Comparison of ENCODE assay signal across 28 cellular contexts in genomic region chr1:101080859-101081258, GRCh38. TPM values are rescaled to one million over a fixed set of nuclear protein-coding genes. Genes with fewer than 3 reads are reported as not detected.
DNase-seq lines count a peak whose midpoint lies in the region; ATAC-seq and TF ChIP-seq lines count a peak whose summit lies in the region.
"Had no signal": no experiment of that assay in that cellular context is flagged by ENCODE, and none has a peak within 500 bp of the region (broad histone marks: within the 10 kb centered on the region; RNA-seq: fewer than 3 reads in every experiment).

No MANE protein-coding gene starts in this region.

- peak overlapping the region; percentile 76 for H3K27ac Mint-ChIP-seq in activated CD4-positive, alpha-beta T cell treated with anti-CD3 and anti-CD28 coated beads, Interleukin-2, amount 10 ng/mL, durations not matched to agents 24 days and 14 days
- H3K27ac Mint-ChIP-seq in activated CD4-positive, alpha-beta T cell treated with anti-CD3 and anti-CD28 coated beads for 36 hours: no peak overlapping the region
- H3K27ac Mint-ChIP-seq in CD4-positive, alpha-beta T cell: peak overlapping the region; percentile 89
- H3K27ac Mint-ChIP-seq in activated T-helper 1 cell treated with anti-CD3 and anti-CD28 coated beads, Interleukin-12 subunit alpha, Interleukin-12 subunit beta, Interleukin-2, Interleukin-4 antibody, amounts not matched to agents 30 ng/mL and 10 ng/mL and 1 ng/mL, durations not matched to agents 14 hours and 24 hours and 36 hours: no peak overlapping the region
- H3K27ac Mint-ChIP-seq in natural killer cell: peak overlapping the region; percentile 90 to 91

- POLR2A ChIA-PET in activated CD4-positive, alpha-beta T cell treated with anti-CD3 and anti-CD28 coated beads for 36 hours (lab: Charles Lee): no interaction called here
- POLR2A ChIA-PET in CD4-positive, alpha-beta T cell (lab: Charles Lee): interaction anchor here (1.0 to 1.3 kb wide), 2 partner anchors 78 to 138 kb away, joined by 4 read pairs; no protein-coding TSS in a partner anchor

- no peaks in the 10 kb centered on the region for H3K79me2 ChIP-seq in hepatocyte

- H3K9me3 Mint-ChIP-seq in activated CD4-positive, alpha-beta T cell treated with anti-CD3 and anti-CD28 coated beads, Interleukin-2, amount 10 ng/mL, durations not matched to agents 24 days and 14 days: peaks cover 31% of the 10 kb centered on the region
- peaks cover 8% of the 10 kb centered on the region for H3K9me3 Mint-ChIP-seq in activated CD4-positive, alpha-beta T cell treated with anti-CD3 and anti-CD28 coated beads for 36 hours (ENCODE audit: low read depth)
- peaks cover 4% of the 10 kb centered on the region for H3K9me3 Mint-ChIP-seq in CD4-positive, alpha-beta T cell
- peaks cover 30% of the 10 kb centered on the region for H3K9me3 Mint-ChIP-seq in activated T-helper 1 cell treated with anti-CD3 and anti-CD28 coated beads, Interleukin-12 subunit alpha, Interleukin-12 subunit beta, Interleukin-2, Interleukin-4 antibody, amounts not matched to agents 30 ng/mL and 10 ng/mL and 1 ng/mL, durations not matched to agents 14 hours and 24 hours and 36 hours
- no peaks in the 10 kb centered on the region for H3K9me3 Mint-ChIP-seq in natural killer cell

- H3K27me3 Mint-ChIP-seq in activated CD4-positive, alpha-beta T cell treated with anti-CD3 and anti-CD28 coated beads, Interleukin-2, amount 10 ng/mL, durations not matched to agents 24 days and 14 days: no peaks in the 10 kb centered on the region
- H3K27me3 Mint-ChIP-seq in activated CD4-positive, alpha-beta T cell treated with anti-CD3 and anti-CD28 coated beads for 36 hours: no peaks in the 10 kb centered on the region
- no peaks in the 10 kb centered on the region for H3K27me3 Mint-ChIP-seq in CD4-positive, alpha-beta T cell
- H3K27me3 Mint-ChIP-seq in activated T-helper 1 cell treated with anti-CD3 and anti-CD28 coated beads, Interleukin-12 subunit alpha, Interleukin-12 subunit beta, Interleukin-2, Interleukin-4 antibody, amounts not matched to agents 30 ng/mL and 10 ng/mL and 1 ng/mL, durations not matched to agents 14 hours and 24 hours and 36 hours (ENCODE audit: insufficient read depth): no peaks in the 10 kb centered on the region
- no peaks in the 10 kb centered on the region for H3K27me3 Mint-ChIP-seq in natural killer cell (ENCODE audit: low read depth in 2 of 2)

- no peak for TF ChIP-seq CTCF in CD4-positive, alpha-beta T cell (IDR thresholded peaks at IDR 0.05)
- TF ChIP-seq CTCF in natural killer cell (IDR thresholded peaks at IDR 0.05) (no peak), hepatocyte (IDR thresholded peaks at IDR 0.05; ENCODE audit: poor library complexity) (no peak)

- no peak overlapping the region for H3K4me2 ChIP-seq in hepatocyte
- H3K4me2 ChIP-seq: SK-N-SH had no signal

- intact Hi-C loops in activated CD4-positive, alpha-beta T cell treated with anti-CD3 and anti-CD28 coated beads, Interleukin-2, amount 10 ng/mL, durations not matched to agents 24 days and 14 days (cut with micrococcal nuclease): loop anchor here (1.0 to 10.0 kb wide), 6 partner anchors 32 to 294 kb away; partner anchors contain the start of gene DPH5
- intact Hi-C loops in activated CD4-positive, alpha-beta T cell treated with anti-CD3 and anti-CD28 coated beads for 36 hours (cut with DNase I, micrococcal nuclease): no loop called here
- intact Hi-C loops in CD4-positive, alpha-beta T cell (cut with DNase I, micrococcal nuclease): no loop called here
- intact Hi-C loops in activated T-helper 1 cell treated with anti-CD3 and anti-CD28 coated beads, Interleukin-12 subunit alpha, Interleukin-12 subunit beta, Interleukin-2, Interleukin-4 antibody, amounts not matched to agents 30 ng/mL and 10 ng/mL and 1 ng/mL, durations not matched to agents 14 hours and 24 hours and 36 hours (cut with micrococcal nuclease): loop anchor here (1.0 to 5.0 kb wide), 6 partner anchors 14 to 210 kb away; no protein-coding TSS in a partner anchor
- intact Hi-C loops in natural killer cell (cut with micrococcal nuclease): loop anchor here (5.0 kb wide), 1 partner anchor 36 kb away; no protein-coding TSS in a partner anchor

- H3K27ac ChIP-seq in CD4-positive, alpha-beta T cell (ENCODE audit: low read depth, low read length): no peak overlapping the region
- H3K27ac ChIP-seq in hepatocyte: no peak overlapping the region
- H3K27ac ChIP-seq: breast epithelium, colonic mucosa, epithelial cell of prostate, ovary, suprapubic skin, upper lobe of left lung had no signal

- DNase-seq in activated CD4-positive, alpha-beta T cell treated with anti-CD3 and anti-CD28 coated beads, Interleukin-2, amount 10 ng/mL, durations not matched to agents 24 days and 14 days: no peak
- no peak for DNase-seq in activated CD4-positive, alpha-beta T cell treated with anti-CD3 and anti-CD28 coated beads for 36 hours
- DNase-seq in CD4-positive, alpha-beta T cell: no peak
- no peak for DNase-seq in activated T-helper 1 cell treated with anti-CD3 and anti-CD28 coated beads, Interleukin-12 subunit alpha, Interleukin-12 subunit beta, Interleukin-2, Interleukin-4 antibody, amounts not matched to agents 30 ng/mL and 10 ng/mL and 1 ng/mL, durations not matched to agents 14 hours and 24 hours and 36 hours (ENCODE audit: low spot score)
- DNase-seq in natural killer cell: no peak
- no peak for DNase-seq in hepatocyte (ENCODE audit: low spot score)
- no peak for DNase-seq in COR-L47 (lab: John Stamatoyannopoulos, UW)
- DNase-seq: activated CD4-positive, alpha-beta T cell treated with anti-CD3 and anti-CD28 coated beads for 1 hour; activated naive CD4-positive, alpha-beta T cell; Caco-2; colonic mucosa; DMS79; HCEC 1CT; Karpas-422; left cardiac atrium; NCI-H1417 treated with DMSO at 0.1 percent for 48 hours; NCI-H2081 treated with DMSO at 0.1 percent for 48 hours; NCI-H2227 treated with DMSO at 0.1 percent for 48 hours; NCI-H526; ovary; SK-N-SH; upper lobe of left lung had no signal

- H3K36me3 Mint-ChIP-seq in activated CD4-positive, alpha-beta T cell treated with anti-CD3 and anti-CD28 coated beads, Interleukin-2, amount 10 ng/mL, durations not matched to agents 24 days and 14 days (ENCODE audit: low read depth): peaks cover 64% of the 10 kb centered on the region
- H3K36me3 Mint-ChIP-seq in activated CD4-positive, alpha-beta T cell treated with anti-CD3 and anti-CD28 coated beads for 36 hours (ENCODE audit: low read depth): peaks cover 48% of the 10 kb centered on the region
- peaks cover 38% of the 10 kb centered on the region for H3K36me3 Mint-ChIP-seq in CD4-positive, alpha-beta T cell (ENCODE audit: low read depth)
- peaks cover 60% of the 10 kb centered on the region for H3K36me3 Mint-ChIP-seq in activated T-helper 1 cell treated with anti-CD3 and anti-CD28 coated beads, Interleukin-12 subunit alpha, Interleukin-12 subunit beta, Interleukin-2, Interleukin-4 antibody, amounts not matched to agents 30 ng/mL and 10 ng/mL and 1 ng/mL, durations not matched to agents 14 hours and 24 hours and 36 hours (ENCODE audit: low read depth)
- no peaks in the 10 kb centered on the region for H3K36me3 Mint-ChIP-seq in natural killer cell

- CTCF ChIA-PET in activated CD4-positive, alpha-beta T cell treated with anti-CD3 and anti-CD28 coated beads for 36 hours (lab: Charles Lee): interaction anchor here (1.0 kb wide), 1 partner anchor 29 kb away, joined by 3 read pairs; no protein-coding TSS in a partner anchor
- CTCF ChIA-PET in CD4-positive, alpha-beta T cell (lab: Charles Lee): interaction anchor here (1.3 kb wide), 1 partner anchor 228 kb away, joined by 4 read pairs; no protein-coding TSS in a partner anchor

- H3K27me3 ChIP-seq in CD4-positive, alpha-beta T cell (ENCODE audit: control insufficient read depth, insufficient read depth, low read length): no peaks in the 10 kb centered on the region
- H3K27me3 ChIP-seq in hepatocyte: no peaks in the 10 kb centered on the region
- H3K27me3 ChIP-seq: breast epithelium, colonic mucosa, ovary, suprapubic skin, upper lobe of left lung had no signal

- H3K4me1 ChIP-seq in hepatocyte (ENCODE audit: insufficient read depth): no peaks in the 10 kb centered on the region
- H3K4me1 ChIP-seq: breast epithelium, Caco-2, colonic mucosa, suprapubic skin, upper lobe of left lung had no signal

- H4K20me1 ChIP-seq in hepatocyte (ENCODE audit: insufficient read depth, poor library complexity, severe bottlenecking): no peaks in the 10 kb centered on the region

- no peak for ATAC-seq in activated CD4-positive, alpha-beta T cell treated with anti-CD3 and anti-CD28 coated beads for 36 hours
- ATAC-seq in CD4-positive, alpha-beta T cell (ENCODE audit: poor library complexity): no peak
- no peak for ATAC-seq in natural killer cell
- ATAC-seq in GM21515 (IDR thresholded peaks at IDR 0.05; ENCODE audit: unreplicated experiment): no peak
- ATAC-seq: left cardiac atrium had no signal

- H3K4me3 Mint-ChIP-seq in activated CD4-positive, alpha-beta T cell treated with anti-CD3 and anti-CD28 coated beads, Interleukin-2, amount 10 ng/mL, durations not matched to agents 24 days and 14 days: no peak overlapping the region
- no peak overlapping the region for H3K4me3 Mint-ChIP-seq in activated CD4-positive, alpha-beta T cell treated with anti-CD3 and anti-CD28 coated beads for 36 hours
- no peak overlapping the region for H3K4me3 Mint-ChIP-seq in CD4-positive, alpha-beta T cell
- H3K4me3 Mint-ChIP-seq in activated T-helper 1 cell treated with anti-CD3 and anti-CD28 coated beads, Interleukin-12 subunit alpha, Interleukin-12 subunit beta, Interleukin-2, Interleukin-4 antibody, amounts not matched to agents 30 ng/mL and 10 ng/mL and 1 ng/mL, durations not matched to agents 14 hours and 24 hours and 36 hours: peak overlapping the region; percentile 38
- H3K4me3 Mint-ChIP-seq in natural killer cell: peak overlapping the region; percentile 81

- H3K4me1 Mint-ChIP-seq in activated CD4-positive, alpha-beta T cell treated with anti-CD3 and anti-CD28 coated beads, Interleukin-2, amount 10 ng/mL, durations not matched to agents 24 days and 14 days: peaks cover 38% of the 10 kb centered on the region
- peaks cover 37% of the 10 kb centered on the region for H3K4me1 Mint-ChIP-seq in activated CD4-positive, alpha-beta T cell treated with anti-CD3 and anti-CD28 coated beads for 36 hours
- peaks cover 62% of the 10 kb centered on the region for H3K4me1 Mint-ChIP-seq in CD4-positive, alpha-beta T cell (ENCODE audit: low read depth)
- H3K4me1 Mint-ChIP-seq in activated T-helper 1 cell treated with anti-CD3 and anti-CD28 coated beads, Interleukin-12 subunit alpha, Interleukin-12 subunit beta, Interleukin-2, Interleukin-4 antibody, amounts not matched to agents 30 ng/mL and 10 ng/mL and 1 ng/mL, durations not matched to agents 14 hours and 24 hours and 36 hours (ENCODE audit: low read depth): peaks cover 57% of the 10 kb centered on the region
- peaks cover 32 to 38% of the 10 kb centered on the region in 2 donors for H3K4me1 Mint-ChIP-seq in natural killer cell

- H3K4me3 ChIP-seq in hepatocyte: no peak overlapping the region
- H3K4me3 ChIP-seq: breast epithelium, colonic mucosa, lung, mucosa of descending colon, ovary, suprapubic skin, upper lobe of left lung had no signal

- H3K9me3 ChIP-seq in CD4-positive, alpha-beta T cell (ENCODE audit: control insufficient read depth, low read length): no peaks in the 10 kb centered on the region
- H3K9me3 ChIP-seq in hepatocyte (ENCODE audit: low read depth): no peaks in the 10 kb centered on the region
- H3K9me3 ChIP-seq: breast epithelium, Caco-2, colonic mucosa, mucosa of descending colon, ovary, SK-N-SH, suprapubic skin, upper lobe of left lung had no signal

- 91% methylated on average over 3 of the region's 3 CpGs for WGBS in hepatocyte (ENCODE audit: low lambda C conversion rate, missing lambda C conversion rate)

- H3K9me2 ChIP-seq in hepatocyte (replicated peaks; ENCODE audit: insufficient read depth): no peaks in the 10 kb centered on the region
- H3K9me2 ChIP-seq: SK-N-SH had no signal

- H3K36me3 ChIP-seq in hepatocyte (replicated peaks; ENCODE audit: insufficient read depth, low read depth): no peaks in the 10 kb centered on the region
- H3K36me3 ChIP-seq: colonic mucosa, ovary, suprapubic skin, upper lobe of left lung had no signal

- no peak overlapping the region for H2AFZ ChIP-seq in hepatocyte

RNA-seq across cellular contexts. Expression of gene DPH5, which starts 55.3 kb away (rescaled TPM):
- 37.5 and 41.0 TPM in 2 replicates for total RNA-seq in activated CD4-positive, alpha-beta T cell treated with anti-CD3 and anti-CD28 coated beads, Interleukin-2, amount 10 ng/mL, durations not matched to agents 24 days and 14 days
- total RNA-seq in activated CD4-positive, alpha-beta T cell treated with anti-CD3 and anti-CD28 coated beads for 36 hours: 10 to 100 TPM; 48.4 to 59.6 TPM
- total RNA-seq in CD4-positive, alpha-beta T cell: 10 to 100 TPM; 31.3 to 35.4 TPM
- total RNA-seq in activated T-helper 1 cell treated with anti-CD3 and anti-CD28 coated beads, Interleukin-12 subunit alpha, Interleukin-12 subunit beta, Interleukin-2, Interleukin-4 antibody, amounts not matched to agents 30 ng/mL and 10 ng/mL and 1 ng/mL, durations not matched to agents 14 hours and 24 hours and 36 hours: 31.7 and 32.2 TPM in 2 replicates
- 10 to 100 TPM; 17.1 to 22.9 (median 19.9) TPM for total RNA-seq in natural killer cell
- total RNA-seq in hepatocyte: 35.7 and 42.4 TPM in 2 replicates
- polyA plus RNA-seq in hepatocyte: 12.6 and 19.8 TPM in 2 replicates

Comparison
In these comparisons a context has a peak if more than half of its experiments do, and no peak if none do; other contexts are left out.
1. H3K27ac Mint-ChIP-seq: peak in activated CD4-positive, alpha-beta T cell treated with anti-CD3 and anti-CD28 coated beads, Interleukin-2, amount 10 ng/mL, durations not matched to agents 24 days and 14 days (single experiment), CD4-positive, alpha-beta T cell (single experiment) and natural killer cell (2 of 2); none in activated CD4-positive, alpha-beta T cell treated with anti-CD3 and anti-CD28 coated beads for 36 hours (single experiment) and activated T-helper 1 cell treated with anti-CD3 and anti-CD28 coated beads, Interleukin-12 subunit alpha, Interleukin-12 subunit beta, Interleukin-2, Interleukin-4 antibody, amounts not matched to agents 30 ng/mL and 10 ng/mL and 1 ng/mL, durations not matched to agents 14 hours and 24 hours and 36 hours (single experiment).
2. intact Hi-C loops: an anchor here in activated CD4-positive, alpha-beta T cell treated with anti-CD3 and anti-CD28 coated beads, Interleukin-2, amount 10 ng/mL, durations not matched to agents 24 days and 14 days (1.0 to 10.0 kb wide), activated T-helper 1 cell treated with anti-CD3 and anti-CD28 coated beads, Interleukin-12 subunit alpha, Interleukin-12 subunit beta, Interleukin-2, Interleukin-4 antibody, amounts not matched to agents 30 ng/mL and 10 ng/mL and 1 ng/mL, durations not matched to agents 14 hours and 24 hours and 36 hours (1.0 to 5.0 kb wide) and natural killer cell (5.0 kb wide); none called in activated CD4-positive, alpha-beta T cell treated with anti-CD3 and anti-CD28 coated beads for 36 hours and CD4-positive, alpha-beta T cell.
3. H3K4me3 Mint-ChIP-seq: peak in activated T-helper 1 cell treated with anti-CD3 and anti-CD28 coated beads, Interleukin-12 subunit alpha, Interleukin-12 subunit beta, Interleukin-2, Interleukin-4 antibody, amounts not matched to agents 30 ng/mL and 10 ng/mL and 1 ng/mL, durations not matched to agents 14 hours and 24 hours and 36 hours (single experiment) and natural killer cell (single experiment); none in activated CD4-positive, alpha-beta T cell treated with anti-CD3 and anti-CD28 coated beads, Interleukin-2, amount 10 ng/mL, durations not matched to agents 24 days and 14 days (single experiment), activated CD4-positive, alpha-beta T cell treated with anti-CD3 and anti-CD28 coated beads for 36 hours (single experiment) and CD4-positive, alpha-beta T cell (single experiment).